8 cellular contexts compared by ENCODE assay signal in genomic region chr1:147700042-147700711, GRCh38. TPM values are rescaled to one million over a fixed set of nuclear protein-coding genes. Genes with fewer than 3 reads are reported as not detected.
DNase-seq lines count a peak whose midpoint lies in the region; ATAC-seq and TF ChIP-seq lines count a peak whose summit lies in the region.

No MANE protein-coding gene starts in this region.

- H3K9me3 Mint-ChIP-seq in activated CD4-positive, alpha-beta T cell treated with anti-CD3 and anti-CD28 coated beads for 36 hours (ENCODE audit: low read depth): no peaks in the 10 kb centered on the region

- intact Hi-C loops in activated CD4-positive, alpha-beta T cell treated with anti-CD3 and anti-CD28 coated beads for 36 hours (cut with DNase I, micrococcal nuclease): loop anchor here (1.0 to 10.0 kb wide), 5 partner anchors 55 to 205 kb away; no protein-coding TSS in a partner anchor
- intact Hi-C loops in left colon (cut with DNase I, micrococcal nuclease): loop anchor here in 1 of 2 donors (2.0 kb wide), 1 partner anchor 59 kb away; no protein-coding TSS in a partner anchor

- ATAC-seq in GM18868 (IDR thresholded peaks at IDR 0.05; ENCODE audit: unreplicated experiment): peak; percentile 57
- ATAC-seq in activated CD4-positive, alpha-beta T cell treated with anti-CD3 and anti-CD28 coated beads for 36 hours: peak; percentile 97
- ATAC-seq in left colon: peak; percentile 91
- ATAC-seq in GM18907 (IDR thresholded peaks at IDR 0.05; ENCODE audit: unreplicated experiment): no peak

- H3K4me3 Mint-ChIP-seq in activated CD4-positive, alpha-beta T cell treated with anti-CD3 and anti-CD28 coated beads for 36 hours: no peak overlapping the region

- H3K27ac Mint-ChIP-seq in activated CD4-positive, alpha-beta T cell treated with anti-CD3 and anti-CD28 coated beads for 36 hours: peak overlapping the region; percentile 66

- no peaks in the 10 kb centered on the region for H3K9me3 ChIP-seq in AG04450 (ENCODE audit: control insufficient read depth, insufficient read depth, low read length)

- TF ChIP-seq CTCF in AG04450 (IDR thresholded peaks at IDR 0.05; ENCODE audit: low read depth, low read length): peak; percentile 93

- DNase-seq in AG04450 (ENCODE audit: low read depth, low spot score) (peak; percentile 32), NCI-H2171 treated with DMSO at 0.1 percent for 48 hours (lab: John Stamatoyannopoulos, UW) (peak; percentile 59), cerebellar cortex (ENCODE audit: low spot score) (peak; percentile 73), left colon (peak in 1 of 2 donors; percentile 63)
- DNase-seq in activated CD4-positive, alpha-beta T cell treated with anti-CD3 and anti-CD28 coated beads for 36 hours: peak; percentile 74
- DNase-seq in stimulated activated CD4-positive, alpha-beta T cell treated with anti-CD3 and anti-CD28 coated beads, Interleukin-2, amount 100 ng/mL, for 48 hours: peak; percentile 32 to 47

- no peaks in the 10 kb centered on the region for H3K36me3 Mint-ChIP-seq in activated CD4-positive, alpha-beta T cell treated with anti-CD3 and anti-CD28 coated beads for 36 hours (ENCODE audit: low read depth)

- H3K4me3 ChIP-seq in AG04450 (ENCODE audit: low read depth, low read length): no peak overlapping the region

- H3K4me1 Mint-ChIP-seq in activated CD4-positive, alpha-beta T cell treated with anti-CD3 and anti-CD28 coated beads for 36 hours: peaks cover 10% of the 10 kb centered on the region

- POLR2A ChIA-PET in AG04450 (lab: Yijun Ruan, JAX): no interaction called here
- POLR2A ChIA-PET in activated CD4-positive, alpha-beta T cell treated with anti-CD3 and anti-CD28 coated beads for 36 hours (lab: Charles Lee): no interaction called here

- H3K27me3 Mint-ChIP-seq in activated CD4-positive, alpha-beta T cell treated with anti-CD3 and anti-CD28 coated beads for 36 hours: peaks cover 2% of the 10 kb centered on the region

- peaks cover 4% of the 10 kb centered on the region for H3K27me3 ChIP-seq in AG04450 (ENCODE audit: control insufficient read depth, insufficient read depth, low read length)

- H3K27ac ChIP-seq in AG04450 (ENCODE audit: low read depth, low read length): no peak overlapping the region

- CTCF ChIA-PET in AG04450 (lab: Charles Lee): interaction anchor here (0.9 to 1.5 kb wide), 3 partner anchors 9 to 193 kb away, joined by 3 read pairs; no protein-coding TSS in a partner anchor
- CTCF ChIA-PET in activated CD4-positive, alpha-beta T cell treated with anti-CD3 and anti-CD28 coated beads for 36 hours (lab: Charles Lee): interaction anchor here (0.6 to 3.8 kb wide), 3 partner anchors 15 to 204 kb away, joined by 3 to 11 read pairs (median 8); no protein-coding TSS in a partner anchor

RNA-seq across cellular contexts. Expression of gene ACP6, which starts 29.9 kb away (rescaled TPM):
- polyA plus RNA-seq in AG04450 (2011; rRNA removed): 8.6 and 9.9 TPM in 2 replicates
- polyA minus RNA-seq in AG04450 (2011; rRNA and poly(A)+ RNA removed): 10.5 and 11.9 TPM in 2 replicates
- 10 to 100 TPM; 11.1 to 11.7 TPM for total RNA-seq in activated CD4-positive, alpha-beta T cell treated with anti-CD3 and anti-CD28 coated beads for 36 hours
- total RNA-seq in left colon: 10 to 100 TPM; 20.0 to 23.5 TPM
